1 cellular context compared by ENCODE assay signal in genomic region chr12:4379410-4379809, GRCh38.
TF ChIP-seq lines count a peak whose summit lies in the region.

Gene FGF23 (minus strand): TSS chr12:4379712. CDS start chr12:4379582, 130 bp downstream.

TF ChIP-seq in endothelial cell of umbilical vein, 7 proteins besides CTCF, POLR2A, EP300 and RAD21 (continued from another document):
- TF ChIP-seq POLR2AphosphoS5 (IDR thresholded peaks at IDR 0.05; ENCODE audit: insufficient read depth, low read depth, low read length) (no peak), MYC (IDR thresholded peaks at IDR 0.05; ENCODE audit: low read depth, low read length) (no peak), GATA2 (IDR thresholded peaks at IDR 0.05; ENCODE audit: insufficient read depth, insufficient read length, low read depth, low read length) (no peak)
